In the genomic region with DNA sequence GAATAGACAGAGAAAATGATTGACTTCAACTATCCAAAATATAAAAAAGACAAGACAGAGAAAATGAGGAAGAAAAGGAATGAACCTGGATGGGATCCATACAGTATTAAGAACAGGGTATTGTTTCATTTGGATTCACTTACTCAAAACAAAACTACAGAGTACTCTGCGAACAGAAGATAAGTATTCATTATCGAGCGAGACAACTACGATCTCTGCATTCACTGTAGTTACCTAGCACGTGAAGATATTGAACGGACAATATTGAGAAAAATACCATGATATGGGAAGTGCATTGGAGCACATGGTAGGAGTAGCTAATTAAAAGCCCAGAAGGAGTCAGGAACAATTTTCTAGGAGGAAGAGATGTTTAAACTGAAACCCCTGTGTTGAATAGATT, we compare ENCODE assay signal across 8 cellular contexts. TPM values are rescaled to one million over a fixed set of nuclear protein-coding genes. Genes with fewer than 3 reads are reported as not detected.
A peak's percentile ranks its signal among the peaks of the same experiment; 100 is the strongest.
DNase-seq lines count a peak whose midpoint lies in the region; TF ChIP-seq lines count a peak whose summit lies in the region.

No MANE protein-coding gene starts in this region.

- peaks cover 0 to 4% (median 0%) of the 10 kb centered on the region in 8 donors for H3K9me3 Mint-ChIP-seq in CD4-positive, alpha-beta memory T cell
- no peaks in the 10 kb centered on the region for H3K9me3 Mint-ChIP-seq in neural progenitor cell

- peaks cover 0 to 15% of the 10 kb centered on the region in 2 donors for H3K36me3 Mint-ChIP-seq in CD4-positive, alpha-beta memory T cell
- no peaks in the 10 kb centered on the region for H3K36me3 Mint-ChIP-seq in neural progenitor cell

- H3K36me3 ChIP-seq in CD4-positive, alpha-beta memory T cell (ENCODE audit: insufficient read depth, low read length): no peaks in the 10 kb centered on the region
- H3K36me3 ChIP-seq in Loucy (ENCODE audit: insufficient read depth, low read length) (no peaks in the 10 kb centered on the region), neural progenitor cell (no peaks in the 10 kb centered on the region)

- peaks cover 74% of the 10 kb centered on the region for H3K79me2 ChIP-seq in Loucy (ENCODE audit: insufficient read depth, low read length)
- H3K79me2 ChIP-seq in neural progenitor cell (ENCODE audit: low read depth): peaks cover 63% of the 10 kb centered on the region

- peak overlapping the region; percentile 96 to 99 (median 98) for H3K4me3 Mint-ChIP-seq in CD4-positive, alpha-beta memory T cell
- peak overlapping the region; percentile 98 for H3K4me3 Mint-ChIP-seq in neural progenitor cell

- peaks cover 52% of the 10 kb centered on the region for H3K4me1 ChIP-seq in CD4-positive, alpha-beta memory T cell (ENCODE audit: insufficient read depth, low read length)
- H3K4me1 ChIP-seq in Loucy (ENCODE audit: insufficient read depth, low read length, poor library complexity, severe bottlenecking) (peaks cover 76% of the 10 kb centered on the region), neural progenitor cell (peaks cover 25% of the 10 kb centered on the region)

- H3K9me3 ChIP-seq in CD4-positive, alpha-beta memory T cell (ENCODE audit: control insufficient read depth in 1 of 2, low read length in 2 of 2): no peaks in the 10 kb centered on the region
- H3K9me3 ChIP-seq in Loucy (ENCODE audit: insufficient read depth, low read depth, low read length) (no peaks in the 10 kb centered on the region), neural progenitor cell (ENCODE audit: low read depth) (no peaks in the 10 kb centered on the region)

- H3K27me3 Mint-ChIP-seq in CD4-positive, alpha-beta memory T cell: no peaks in the 10 kb centered on the region
- no peaks in the 10 kb centered on the region for H3K27me3 Mint-ChIP-seq in neural progenitor cell (ENCODE audit: insufficient read depth, low read depth)

- H3K4me1 Mint-ChIP-seq in CD4-positive, alpha-beta memory T cell: peaks cover 38 to 73% (median 56%) of the 10 kb centered on the region in 4 donors
- peaks cover 30% of the 10 kb centered on the region for H3K4me1 Mint-ChIP-seq in neural progenitor cell

- H3K9ac ChIP-seq in Loucy (ENCODE audit: low read depth, low read length, poor library complexity, severe bottlenecking) (peak overlapping the region; percentile 91), neural progenitor cell (peak overlapping the region; percentile 73)

- peak overlapping the region; percentile 86 to 100 (median 99) for H3K27ac Mint-ChIP-seq in CD4-positive, alpha-beta memory T cell
- no peak overlapping the region for H3K27ac Mint-ChIP-seq in neural progenitor cell

- H3K27me3 ChIP-seq in CD4-positive, alpha-beta memory T cell (ENCODE audit: insufficient read depth, low read length): no peaks in the 10 kb centered on the region
- no peaks in the 10 kb centered on the region for H3K27me3 ChIP-seq in Loucy (ENCODE audit: insufficient read depth, low read length, poor library complexity, severe bottlenecking)
- no peaks in the 10 kb centered on the region for H3K27me3 ChIP-seq in dorsolateral prefrontal cortex
- H3K27me3 ChIP-seq in neural progenitor cell: no peaks in the 10 kb centered on the region

- intact Hi-C loops in CD4-positive, alpha-beta memory T cell (cut with micrococcal nuclease): loop anchor here (5.0 kb wide), 2 partner anchors 193 to 678 kb away; a partner anchor contains a TSS
- intact Hi-C loops in dorsolateral prefrontal cortex (cut with DNase I): loop anchor here (5.0 to 10.0 kb wide), 3 partner anchors 153 to 490 kb away; a partner anchor contains a TSS

- POLR2A ChIA-PET in CD4-positive, alpha-beta memory T cell (lab: Charles Lee; ENCODE audit: partially characterized antibody): interaction anchor here (1.0 to 2.5 kb wide), 12 partner anchors 10 to 269 kb away, joined by 3 to 53 read pairs (median 6); a partner anchor contains a TSS

- CTCF ChIA-PET in CD4-positive, alpha-beta memory T cell (lab: Charles Lee; ENCODE audit: partially characterized antibody): interaction anchor here (0.9 to 5.7 kb wide), 13 partner anchors 9 to 268 kb away, joined by 3 to 53 read pairs (median 6); no protein-coding TSS in a partner anchor

- peak overlapping the region; percentile 0 to 95 for H3K4me3 ChIP-seq in CD4-positive, alpha-beta memory T cell (ENCODE audit: low read length in 2 of 2)
- H3K4me3 ChIP-seq in Loucy (ENCODE audit: low read length, poor library complexity, severe bottlenecking): peak overlapping the region; percentile 88
- peak overlapping the region; percentile 53 to 100 (median 94) for H3K4me3 ChIP-seq in dorsolateral prefrontal cortex
- peak overlapping the region; percentile 91 for H3K4me3 ChIP-seq in neural progenitor cell

- no peaks in the 10 kb centered on the region for H3K9me2 ChIP-seq in Loucy (replicated peaks; ENCODE audit: low read depth, low read length)

- H4K20me1 ChIP-seq in Loucy (ENCODE audit: insufficient read depth, low read length, poor library complexity, severe bottlenecking): peaks cover 33% of the 10 kb centered on the region
- peaks cover 30% of the 10 kb centered on the region for H4K20me1 ChIP-seq in neural progenitor cell (ENCODE audit: low read depth)

- no peak overlapping the region for H2AFZ ChIP-seq in Loucy (ENCODE audit: low read length)
- H2AFZ ChIP-seq in neural progenitor cell (replicated peaks): peak overlapping the region; percentile 95

- DNase-seq in CD4-positive, alpha-beta memory T cell: no peak
- no peak for DNase-seq in dorsolateral prefrontal cortex
- DNase-seq in neural progenitor cell (ENCODE audit: low spot score): no peak
- no peak for DNase-seq in stimulated activated naive CD4-positive, alpha-beta T cell treated with Interleukin-2 at 50 U/mL for 16 hours (lab: John Stamatoyannopoulos, UW)
- DNase-seq in HuH-7 (ENCODE audit: low spot score): no peak
- DNase-seq in activated CD4-positive, alpha-beta T cell treated with anti-CD3 and anti-CD28 coated beads for 4 hours: no peak
- DNase-seq in KG1 (lab: John Stamatoyannopoulos, UW): no peak

- peak overlapping the region; percentile 79 for H3K27ac ChIP-seq in CD4-positive, alpha-beta memory T cell (ENCODE audit: low read depth, low read length)
- peak overlapping the region in 34 of 59 donors; percentile 11 to 90 (median 82) for H3K27ac ChIP-seq in dorsolateral prefrontal cortex
- H3K27ac ChIP-seq in neural progenitor cell: no peak overlapping the region

- H3F3A ChIP-seq in Loucy (ENCODE audit: low read depth): peaks cover 5% of the 10 kb centered on the region
- peaks cover 22% of the 10 kb centered on the region for H3F3A ChIP-seq in neural progenitor cell (ENCODE audit: low read depth)

- H3K4me2 ChIP-seq in Loucy (ENCODE audit: low read depth, low read length, poor library complexity, severe bottlenecking) (peak overlapping the region; percentile 83), neural progenitor cell (peak overlapping the region; percentile 94)

- TF ChIP-seq CTCF in Loucy (conservative IDR thresholded peaks at IDR 0.05; ENCODE audit: low read length): no peak
- TF ChIP-seq CTCF in dorsolateral prefrontal cortex (IDR thresholded peaks at IDR 0.05 in 54 of 56, conservative IDR thresholded peaks at IDR 0.05 in 2 of 56; ENCODE audit: low read depth in 1 of 56, partially characterized antibody in 56 of 56): no peak
- TF ChIP-seq CTCF in neural progenitor cell (IDR thresholded peaks at IDR 0.05): no peak

RNA-seq across cellular contexts. Expression of a gene that starts 1.0 kb away (rescaled TPM):
- total RNA-seq in CD4-positive, alpha-beta memory T cell: 10 to 100 TPM; 72.2 to 76.4 TPM
- polyA plus RNA-seq in CD4-positive, alpha-beta memory T cell: 10 to 100 TPM in 1 of 2 donors, 1 to 10 TPM in 1; 9.1 to 13.5 TPM
- total RNA-seq in dorsolateral prefrontal cortex: 10 to 100 TPM; 26.1 to 54.8 (median 38.1) TPM
- 48.1 and 75.4 TPM in 2 replicates for total RNA-seq in neural progenitor cell (ENCODE audit: low replicate concordance)
